ENCODE assay signal across 8 cellular contexts in genomic region chr2:222024934-222025890, GRCh38.
DNase-seq lines count a peak whose midpoint lies in the region; ATAC-seq and TF ChIP-seq lines count a peak whose summit lies in the region.

No MANE protein-coding gene starts in this region.

- no peaks in the 10 kb centered on the region; the same call in 1 of the 2 replicates for H3K36me3 ChIP-seq in GM23338 (ENCODE audit: insufficient read depth)

- H3K27me3 Mint-ChIP-seq in GM23338 (ENCODE audit: insufficient read depth, low read depth, poor library complexity), result peaks cover 38% of the 10 kb centered on the region
- peaks cover 3% of the 10 kb centered on the region for H3K27me3 Mint-ChIP-seq in brain

- peak overlapping the region; percentile 12 for H3K4me3 ChIP-seq in GM23338

- no peaks in the 10 kb centered on the region for H3K9me2 ChIP-seq in GM23338 (ENCODE audit: insufficient read depth)

- DNase-seq in AG09319 (ENCODE audit: extremely low read depth, low read depth), result no peak
- DNase-seq in GM23338 (ENCODE audit: low spot score), result peak; percentile 84
- DNase-seq in NCI-H2196 (lab: John Stamatoyannopoulos, UW; ENCODE audit: unreplicated experiment), result peak; percentile 41
- peak; percentile 51 for DNase-seq in kidney tubule cell (ENCODE audit: low spot score)
- no peak for DNase-seq in stimulated activated CD4-positive, alpha-beta T cell treated with anti-CD3 and anti-CD28 coated beads, Interleukin-12 subunit alpha, Interleukin-12 subunit beta, amount 100 ng/mL, for 4 hours
- no peak for DNase-seq in activated T-cell treated with anti-CD3 and anti-CD28 coated beads, Interleukin-2, amount 50 U/mL, for 48 hours
- DNase-seq in activated effector memory CD4-positive, alpha-beta T cell treated with anti-CD3 and anti-CD28 coated beads, Interleukin-2, amount 50 U/mL, for 16 hours, result no peak

- peaks cover 11% of the 10 kb centered on the region for H3K4me1 ChIP-seq in GM23338 (ENCODE audit: insufficient read depth)

- H3K4me1 Mint-ChIP-seq in GM23338 (peaks cover 16% of the 10 kb centered on the region), brain (peaks cover 22% of the 10 kb centered on the region)

- H3K4me2 ChIP-seq in GM23338, result peak overlapping the region; percentile 60

- H3K4me3 Mint-ChIP-seq in GM23338 (peak overlapping the region; percentile 43; the same call in 2 of the 3 replicates), brain (peak overlapping the region; percentile 31 to 83 (median 64))

- H3K9me3 Mint-ChIP-seq in GM23338, result peaks cover 11% of the 10 kb centered on the region; the same call in 1 of the 3 replicates
- H3K9me3 Mint-ChIP-seq in brain, result peaks cover 0 to 7% (median 4%) of the 10 kb centered on the region in 5 experiments

- H3K27ac Mint-ChIP-seq in GM23338 (no peak overlapping the region), brain (peak overlapping the region; percentile 14 to 76 (median 26))

- H3F3A ChIP-seq in GM23338 (replicated peaks; ENCODE audit: low read depth), result no peaks in the 10 kb centered on the region

- peak; percentile 62 for TF ChIP-seq CTCF in AG09319 (IDR thresholded peaks at IDR 0.05; ENCODE audit: low read depth, low read length)
- TF ChIP-seq CTCF in GM23338 (conservative IDR thresholded peaks at IDR 0.05; ENCODE audit: low read depth in 2 of 2), result peak; percentile 75 to 89
- peak; percentile 66 to 85 for TF ChIP-seq CTCF in brain (conservative IDR thresholded peaks at IDR 0.05)

- no peak overlapping the region for H3K27ac ChIP-seq in GM23338 (ENCODE audit: low read depth)

- H3K27me3 ChIP-seq in GM23338 (ENCODE audit: insufficient read depth), result peaks cover 36% of the 10 kb centered on the region

- H3K79me2 ChIP-seq in GM23338 (replicated peaks; ENCODE audit: insufficient read depth), result no peaks in the 10 kb centered on the region

- no peaks in the 10 kb centered on the region for H4K20me1 ChIP-seq in GM23338 (replicated peaks; ENCODE audit: insufficient read depth)

- peaks cover 4% of the 10 kb centered on the region; the same call in 1 of the 3 replicates for H3K36me3 Mint-ChIP-seq in GM23338 (ENCODE audit: low read depth)
- H3K36me3 Mint-ChIP-seq in brain, result no peaks in the 10 kb centered on the region

- ATAC-seq in GM23338, result peak; percentile 62

- H2AFZ ChIP-seq in GM23338, result no peak overlapping the region

TF ChIP-seq in GM23338, 12 proteins besides CTCF, POLR2A, EP300 and RAD21:
- TF ChIP-seq NANOG (IDR thresholded peaks at IDR 0.05; ENCODE audit: borderline replicate concordance) (0 out of 2 replicates have a peak, but pooled peaks have one; percentile 25), ZNF331 (CRISPR knock-in tag; IDR thresholded peaks at IDR 0.05; ENCODE audit: low read depth) (no peak)
TF ChIP-seq in GM23338: peak in this region for 1.

Comparison
In these comparisons a context has a peak if more than half of its experiments do, and no peak if none do; other contexts are left out.
1. DNase-seq: peak in GM23338 (single experiment), NCI-H2196 (single experiment) and kidney tubule cell (single experiment); none in AG09319 (single experiment), stimulated activated CD4-positive, alpha-beta T cell treated with anti-CD3 and anti-CD28 coated beads, Interleukin-12 subunit alpha, Interleukin-12 subunit beta, amount 100 ng/mL, for 4 hours (single experiment), activated T-cell treated with anti-CD3 and anti-CD28 coated beads, Interleukin-2, amount 50 U/mL, for 48 hours (0 of 2) and activated effector memory CD4-positive, alpha-beta T cell treated with anti-CD3 and anti-CD28 coated beads, Interleukin-2, amount 50 U/mL, for 16 hours (single experiment).
2. Peak in every context shown above with its lines, with median percentiles within 50 percentile points of each other: CTCF ChIP-seq.